In the genomic region with DNA sequence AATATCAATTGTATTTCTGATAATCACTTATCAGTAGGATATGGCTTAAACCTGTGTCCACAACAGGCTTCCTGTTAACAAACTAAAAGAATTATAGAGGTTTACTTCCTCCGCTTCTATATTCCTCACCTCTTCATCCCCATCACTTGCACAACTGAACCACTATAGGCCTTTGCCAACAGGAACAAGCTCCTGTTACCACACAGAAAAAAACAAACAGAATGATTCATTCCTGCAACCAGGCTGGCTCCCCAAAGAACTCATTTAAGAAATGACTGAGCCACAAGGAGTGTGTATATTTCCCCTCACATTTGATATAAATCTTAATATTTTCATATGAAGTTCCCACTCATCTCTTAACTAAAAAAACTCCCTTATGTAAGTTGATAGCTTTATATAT, we compare ENCODE assay signal across 17 cellular contexts.
DNase-seq lines count a peak whose midpoint lies in the region; TF ChIP-seq lines count a peak whose summit lies in the region.
"Had no signal": no experiment of that assay in that cellular context is flagged by ENCODE, and none has a peak within 500 bp of the region (broad histone marks: within the 10 kb centered on the region; RNA-seq: fewer than 3 reads in every experiment).

No MANE protein-coding gene starts in this region.

- H3K27ac Mint-ChIP-seq in osteocyte (ENCODE audit: unreplicated experiment): peak overlapping the region; percentile 24
- H3K27ac Mint-ChIP-seq: activated CD4-positive, alpha-beta memory T cell treated with anti-CD3 and anti-CD28 coated beads, Interleukin-2, amount 10 ng/mL, durations not matched to agents 7 days and 5 days; activated T-cell treated with anti-CD3 and anti-CD28 coated beads, Interleukin-2, amount 50 U/mL, for 72 hours; CD4-positive, alpha-beta memory T cell had no signal

- DNase-seq in DMS153 (lab: John Stamatoyannopoulos, UW) (peak; percentile 10), DMS153 treated with DMSO at 0.1 percent for 48 hours (lab: John Stamatoyannopoulos, UW; ENCODE audit: unreplicated experiment) (no peak), NCI-H460 (ENCODE audit: extremely low read depth, low read depth) (peak; percentile 12), choroid plexus epithelial cell (ENCODE audit: low read depth) (peak; percentile 74), osteocyte (ENCODE audit: extremely low spot score, unreplicated experiment) (no peak), prostate gland (ENCODE audit: low spot score) (no peak), cerebellum (ENCODE audit: low spot score) (no peak), GOT3 (lab: John Stamatoyannopoulos, UW) (no peak)
- DNase-seq: activated CD4-positive, alpha-beta memory T cell treated with anti-CD3 and anti-CD28 coated beads, Interleukin-2, amount 10 ng/mL, durations not matched to agents 7 days and 5 days; activated T-cell treated with anti-CD3 and anti-CD28 coated beads, Interleukin-2, amount 50 U/mL, for 72 hours; CD4-positive, alpha-beta memory T cell; heart left ventricle; KBM-7; NCI-H1436 treated with DMSO at 0.1 percent for 48 hours; right lobe of liver had no signal

- no peaks in the 10 kb centered on the region for H3K36me3 Mint-ChIP-seq in osteocyte (ENCODE audit: unreplicated experiment)
- H3K36me3 Mint-ChIP-seq: CD4-positive, alpha-beta memory T cell had no signal

- H3K4me3 Mint-ChIP-seq in osteocyte (ENCODE audit: unreplicated experiment): no peak overlapping the region
- H3K4me3 Mint-ChIP-seq: activated CD4-positive, alpha-beta memory T cell treated with anti-CD3 and anti-CD28 coated beads, Interleukin-2, amount 10 ng/mL, durations not matched to agents 7 days and 5 days; activated T-cell treated with anti-CD3 and anti-CD28 coated beads, Interleukin-2, amount 50 U/mL, for 72 hours; CD4-positive, alpha-beta memory T cell had no signal

- no peaks in the 10 kb centered on the region for H3K4me1 ChIP-seq in prostate gland (replicated peaks)
- H3K4me1 ChIP-seq: HAP-1, heart left ventricle, right lobe of liver had no signal

- H3K27ac ChIP-seq in prostate gland: no peak overlapping the region
- H3K27ac ChIP-seq: 22Rv1, heart left ventricle, right lobe of liver had no signal

- peaks cover 12% of the 10 kb centered on the region for H3K4me1 Mint-ChIP-seq in osteocyte (ENCODE audit: unreplicated experiment)
- H3K4me1 Mint-ChIP-seq: activated CD4-positive, alpha-beta memory T cell treated with anti-CD3 and anti-CD28 coated beads, Interleukin-2, amount 10 ng/mL, durations not matched to agents 7 days and 5 days; CD4-positive, alpha-beta memory T cell had no signal

- H3K9me3 Mint-ChIP-seq in osteocyte (ENCODE audit: unreplicated experiment): peaks cover 5% of the 10 kb centered on the region
- H3K9me3 Mint-ChIP-seq: activated CD4-positive, alpha-beta memory T cell treated with anti-CD3 and anti-CD28 coated beads, Interleukin-2, amount 10 ng/mL, durations not matched to agents 7 days and 5 days had no signal

- intact Hi-C loops in prostate gland (cut with DNase I): no loop called here

- H3K4me3 ChIP-seq in choroid plexus epithelial cell (ENCODE audit: low read depth, low read length) (no peak overlapping the region), prostate gland (no peak overlapping the region)
- H3K4me3 ChIP-seq: HAP-1, heart left ventricle, right lobe of liver had no signal

- H3K27me3 ChIP-seq in prostate gland (replicated peaks; ENCODE audit: insufficient read depth): no peaks in the 10 kb centered on the region
- H3K27me3 ChIP-seq: heart left ventricle, right lobe of liver had no signal

- WGBS in prostate gland: 80% methylated on average over 1 of the region's 1 CpG

- no peak for TF ChIP-seq CTCF in choroid plexus epithelial cell (conservative IDR thresholded peaks at IDR 0.05; ENCODE audit: low read depth, low read length)
- no peak for TF ChIP-seq CTCF in osteocyte (IDR thresholded peaks at IDR 0.05)
- no peak for TF ChIP-seq CTCF in prostate gland (IDR thresholded peaks at IDR 0.05)

- no peaks in the 10 kb centered on the region for H3K27me3 Mint-ChIP-seq in osteocyte (ENCODE audit: unreplicated experiment)
- H3K27me3 Mint-ChIP-seq: activated CD4-positive, alpha-beta memory T cell treated with anti-CD3 and anti-CD28 coated beads, Interleukin-2, amount 10 ng/mL, durations not matched to agents 7 days and 5 days had no signal

- TF ChIP-seq POLR2A in prostate gland (IDR thresholded peaks at IDR 0.05): no peak

- H3K9me3 ChIP-seq in prostate gland: no peaks in the 10 kb centered on the region
- H3K9me3 ChIP-seq: HAP-1, right lobe of liver had no signal

- no peaks in the 10 kb centered on the region for H3K36me3 ChIP-seq in prostate gland
- H3K36me3 ChIP-seq: HAP-1, heart left ventricle, right lobe of liver had no signal

Comparison
In these comparisons a context has a peak if more than half of its experiments do, and no peak if none do; other contexts are left out.
1. DNase-seq: peak in DMS153 (single experiment), NCI-H460 (single experiment) and choroid plexus epithelial cell (single experiment); none in DMS153 treated with DMSO at 0.1 percent for 48 hours (single experiment), osteocyte (single experiment), prostate gland (single experiment), cerebellum (single experiment) and GOT3 (single experiment).